ENCODE assay signal across 11 cellular contexts in the genomic region with DNA sequence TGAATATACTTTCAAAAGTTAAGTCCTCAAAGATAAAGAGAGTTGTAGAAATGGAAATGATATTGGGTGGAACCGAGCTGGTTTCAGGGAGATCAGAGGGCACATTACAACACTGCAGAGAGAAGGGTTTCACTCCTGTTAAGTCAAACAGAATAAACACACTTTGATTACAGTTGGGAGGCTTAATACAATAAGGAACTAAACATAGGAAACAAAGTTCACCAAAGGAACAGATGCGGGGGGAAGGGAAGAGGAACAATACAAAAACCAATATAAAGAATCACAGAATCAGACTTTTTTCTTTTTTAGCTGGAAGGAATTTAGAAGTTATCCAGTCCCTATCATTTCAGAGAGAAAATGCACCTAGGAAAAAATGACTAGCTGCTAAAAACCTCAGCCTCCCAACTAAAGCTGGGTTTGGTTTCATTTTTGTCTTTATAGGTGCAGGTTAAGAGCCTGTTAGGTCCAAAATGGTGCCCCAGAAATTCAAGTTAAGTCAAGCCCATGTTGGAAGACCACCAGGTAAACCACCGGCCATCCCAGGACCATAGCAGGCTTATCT.
DNase-seq lines count a peak whose midpoint lies in the region; ATAC-seq and TF ChIP-seq lines count a peak whose summit lies in the region.
"Had no signal": no experiment of that assay in that cellular context is flagged by ENCODE, and none has a peak within 500 bp of the region (broad histone marks: within the 10 kb centered on the region; RNA-seq: fewer than 3 reads in every experiment).

No MANE protein-coding gene starts in this region.

- no peaks in the 10 kb centered on the region for H3K27me3 Mint-ChIP-seq in Caco-2 (ENCODE audit: insufficient read depth, unreplicated experiment)
- H3K27me3 Mint-ChIP-seq: activated B cell treated with CpG ODN at 0.5 μM for 24 hours had no signal

- TF ChIP-seq POLR2A in Peyer's patch (IDR thresholded peaks at IDR 0.05), result peak in 1 of 2 donors; percentile 80
- TF ChIP-seq POLR2A in gastroesophageal sphincter (IDR thresholded peaks at IDR 0.05), result no peak

- no peak overlapping the region for H2AFZ ChIP-seq in osteoblast (ENCODE audit: low read length)

- intact Hi-C loops in Caco-2 (cut with micrococcal nuclease; ENCODE audit: unreplicated experiment), result no loop called here

- no peak overlapping the region for H3K4me2 ChIP-seq in osteoblast (ENCODE audit: insufficient read depth, low read length)

- H3K4me3 Mint-ChIP-seq in Caco-2 (ENCODE audit: unreplicated experiment), result peak overlapping the region; percentile 89
- H3K4me3 Mint-ChIP-seq: activated B cell treated with CpG ODN at 0.5 μM for 24 hours had no signal

- H3K36me3 ChIP-seq in Caco-2 (ENCODE audit: control insufficient read depth, insufficient read depth, low read length) (no peaks in the 10 kb centered on the region; the same call in 1 of the 2 replicates), Peyer's patch (no peaks in the 10 kb centered on the region), gastroesophageal sphincter (no peaks in the 10 kb centered on the region), osteoblast (ENCODE audit: insufficient read depth, low read length) (peaks cover 10% of the 10 kb centered on the region)

- peak overlapping the region; percentile 89 for H3K27ac Mint-ChIP-seq in Caco-2 (ENCODE audit: unreplicated experiment)
- H3K27ac Mint-ChIP-seq: activated B cell treated with CpG ODN at 0.5 μM for 24 hours had no signal

- peaks cover 41% of the 10 kb centered on the region for H3K4me1 ChIP-seq in Caco-2
- peaks cover 0 to 19% (median 0%) of the 10 kb centered on the region in 4 donors for H3K4me1 ChIP-seq in Peyer's patch
- peaks cover 0 to 75% (median 29%) of the 10 kb centered on the region in 3 donors for H3K4me1 ChIP-seq in gastroesophageal sphincter
- peaks cover 27% of the 10 kb centered on the region for H3K4me1 ChIP-seq in osteoblast (ENCODE audit: insufficient read depth, low read length)

- peaks cover 89% of the 10 kb centered on the region for H3K79me2 ChIP-seq in osteoblast (ENCODE audit: insufficient read depth, low read length)

- TF ChIP-seq CTCF in Caco-2 (IDR thresholded peaks at IDR 0.05; ENCODE audit: insufficient read depth in 1 of 2, low read depth in 1 of 2, low read length in 1 of 2, severe bottlenecking in 1 of 2, unreplicated experiment in 1 of 2) (no peak), Peyer's patch (IDR thresholded peaks at IDR 0.05) (no peak), gastroesophageal sphincter (IDR thresholded peaks at IDR 0.05) (no peak), osteoblast (IDR thresholded peaks at IDR 0.05; ENCODE audit: extremely low read depth, low read depth, low read length) (no peak)

- DNase-seq in Caco-2 (peak in 1 of 2 experiments; percentile 30), Peyer's patch (no peak), osteoblast (ENCODE audit: insufficient read length, low spot score, missing footprints) (no peak), NCI-H1930 (lab: John Stamatoyannopoulos, UW) (no peak), DMS114 treated with DMSO at 0.1 percent for 48 hours (lab: John Stamatoyannopoulos, UW; ENCODE audit: unreplicated experiment) (no peak), NCI-H1694 (lab: John Stamatoyannopoulos, UW) (no peak)
- DNase-seq in activated effector memory CD4-positive, alpha-beta T cell treated with anti-CD3 and anti-CD28 coated beads, Interleukin-2, amount 50 U/mL, for 16 hours, result no peak
- DNase-seq: activated B cell treated with CpG ODN at 0.5 μM for 24 hours, cortex of kidney had no signal

- H3K9me3 Mint-ChIP-seq in Caco-2 (ENCODE audit: unreplicated experiment), result no peaks in the 10 kb centered on the region
- H3K9me3 Mint-ChIP-seq: activated B cell treated with CpG ODN at 0.5 μM for 24 hours had no signal

- 50 to 75% methylated on average over 2 to 3 of the region's 3 CpGs for WGBS in gastroesophageal sphincter (ENCODE audit: low coverage in 1 of 2), 2 donors

- CTCF ChIA-PET in Caco-2 (lab: Charles Lee), result interaction anchor here (0.6 to 1.3 kb wide), 4 partner anchors 64 to 118 kb away, joined by 3 to 4 read pairs (median 4); a partner anchor contains a TSS

- H4K20me1 ChIP-seq in osteoblast (ENCODE audit: insufficient read depth, low read length), result peaks cover 14% of the 10 kb centered on the region

- H3K27me3 ChIP-seq in Caco-2 (replicated peaks; ENCODE audit: control insufficient read depth, insufficient read depth, low read length) (no peaks in the 10 kb centered on the region), Peyer's patch (no peaks in the 10 kb centered on the region), gastroesophageal sphincter (no peaks in the 10 kb centered on the region), osteoblast (ENCODE audit: insufficient read depth, low read length) (no peaks in the 10 kb centered on the region)

- H3K36me3 Mint-ChIP-seq in Caco-2 (ENCODE audit: insufficient read depth, unreplicated experiment), result peaks cover 26% of the 10 kb centered on the region

- peaks cover 37% of the 10 kb centered on the region for H3K4me1 Mint-ChIP-seq in Caco-2 (ENCODE audit: low read depth, unreplicated experiment)

- TSS peak; percentile 68 for BruUV-seq in Caco-2 (replicated peaks; lab: Mats Ljungman, UMichigan)

- H3K9me3 ChIP-seq in Caco-2 (no peaks in the 10 kb centered on the region), Peyer's patch (no peaks in the 10 kb centered on the region), gastroesophageal sphincter (no peaks in the 10 kb centered on the region), osteoblast (ENCODE audit: low read depth, low read length) (no peaks in the 10 kb centered on the region)

- POLR2A ChIA-PET in Caco-2 (lab: Charles Lee), result no interaction called here

- H3K4me3 ChIP-seq in Caco-2 (ENCODE audit: low read depth, low read length), result peak overlapping the region; percentile 56
- peak overlapping the region in 3 of 4 donors; percentile 19 to 54 (median 53) for H3K4me3 ChIP-seq in Peyer's patch
- H3K4me3 ChIP-seq in gastroesophageal sphincter, result peak overlapping the region in 1 of 2 donors; percentile 16
- no peak overlapping the region for H3K4me3 ChIP-seq in osteoblast (ENCODE audit: insufficient read depth, low read length)

- ATAC-seq in gastroesophageal sphincter, result peak; percentile 53

- no peak for TF ChIP-seq EP300 in gastroesophageal sphincter (IDR thresholded peaks at IDR 0.05)

- H3K27ac ChIP-seq in Peyer's patch (peak overlapping the region in 3 of 4 donors; percentile 63 to 93 (median 82)), gastroesophageal sphincter (peak overlapping the region; percentile 2 to 51 (median 36)), osteoblast (ENCODE audit: low read depth, low read length) (peak overlapping the region; percentile 4)
- H3K27ac ChIP-seq: C4-2B had no signal

Comparison
In these comparisons a context has a peak if more than half of its experiments do, and no peak if none do; other contexts are left out.
1. H3K27ac ChIP-seq: peak in every context shown above with its lines; median percentile 82 in Peyer's patch; 36 in gastroesophageal sphincter; 4 in osteoblast.